Comparison of ENCODE assay signal across 14 cellular contexts in genomic region chr4:123826896-123827295, GRCh38.
DNase-seq lines count a peak whose midpoint lies in the region; ATAC-seq lines count a peak whose summit lies in the region.
"Had no signal": no experiment of that assay in that cellular context is flagged by ENCODE, and none has a peak within 500 bp of the region (broad histone marks: within the 10 kb centered on the region; RNA-seq: fewer than 3 reads in every experiment).

No MANE protein-coding gene starts in this region.

- ATAC-seq in GM21737 (IDR thresholded peaks at IDR 0.05; ENCODE audit: unreplicated experiment): no peak
- no peak for ATAC-seq in GM18520 (IDR thresholded peaks at IDR 0.05; ENCODE audit: unreplicated experiment)
- no peak for ATAC-seq in GM21447 (IDR thresholded peaks at IDR 0.05; ENCODE audit: unreplicated experiment)
- no peak for ATAC-seq in GM18907 (IDR thresholded peaks at IDR 0.05; ENCODE audit: unreplicated experiment)
- ATAC-seq: esophagus mucosa had no signal

- peak; percentile 19 for DNase-seq in Daoy (ENCODE audit: low read depth)
- DNase-seq in NCI-H226: peak; percentile 22
- DNase-seq in dermis blood vessel endothelial cell: peak; percentile 55
- DNase-seq in lung microvascular endothelial cell (ENCODE audit: low read depth in 2 of 2): peak; percentile 72 to 75
- DNase-seq: activated CD4-positive, CD25-positive, alpha-beta regulatory T cell; DMS 273 treated with DMSO at 0.1 percent for 48 hours; midbrain; NCI-H187 treated with DMSO at 0.1 percent for 48 hours; posterior cingulate gyrus had no signal

Comparison
In these comparisons a context has a peak if more than half of its experiments do, and no peak if none do; other contexts are left out.
1. DNase-seq: peak in every context shown above with its lines; median percentile 74 in lung microvascular endothelial cell; 55 in dermis blood vessel endothelial cell; 22 in NCI-H226; 19 in Daoy.